In genomic region chr1:32334864-32335618, GRCh38 we compare ENCODE assay signal across 1 cellular context.
TF ChIP-seq lines count a peak whose summit lies in the region.

No MANE protein-coding gene starts in this region.

TF ChIP-seq in K562, 482 proteins besides CTCF, POLR2A, EP300 and RAD21 (continued from another document and continues in another):
- TF ChIP-seq CHD7 (IDR thresholded peaks at IDR 0.05; ENCODE audit: low read depth, low read length): no peak
- TF ChIP-seq RBM14 (IDR thresholded peaks at IDR 0.05; ENCODE audit: borderline replicate concordance, insufficient read depth, low read depth, low read length): 0 out of 2 replicates have a peak, but pooled peaks have one; percentile 93
- no peak for TF ChIP-seq THRA (IDR thresholded peaks at IDR 0.05)
- no peak for TF ChIP-seq KDM5B (IDR thresholded peaks at IDR 0.05; ENCODE audit: insufficient replicate concordance, low read depth, low read length)
- TF ChIP-seq CREBBP (IDR thresholded peaks at IDR 0.05; ENCODE audit: low read depth, low read length): no peak
- no peak for TF ChIP-seq ZNF239 (CRISPR knock-in tag; IDR thresholded peaks at IDR 0.05)
- peak; percentile 91 for TF ChIP-seq HMGN3 (IDR thresholded peaks at IDR 0.05; ENCODE audit: borderline replicate concordance, extremely low read depth, insufficient read length, low read depth, low read length)
- TF ChIP-seq TAF15 (IDR thresholded peaks at IDR 0.05; ENCODE audit: low read depth, low read length): peak; percentile 9; the same call in 1 of the 2 replicates
- no peak for TF ChIP-seq FOSL1 (tag; conservative IDR thresholded peaks at IDR 0.05)
- TF ChIP-seq ZNF277 (CRISPR knock-in tag; IDR thresholded peaks at IDR 0.05; ENCODE audit: borderline replicate concordance): no peak
- peak; percentile 62 for TF ChIP-seq NR3C1 (CRISPR knock-in tag; IDR thresholded peaks at IDR 0.05)
- no peak for TF ChIP-seq CBFA2T2 (conservative IDR thresholded peaks at IDR 0.05)
- peak; percentile 53 for TF ChIP-seq TFAP4 (CRISPR knock-in tag; IDR thresholded peaks at IDR 0.05; ENCODE audit: borderline replicate concordance)
- TF ChIP-seq PURB (CRISPR knock-in tag; IDR thresholded peaks at IDR 0.05; ENCODE audit: low read depth): no peak
- TF ChIP-seq MYNN (IDR thresholded peaks at IDR 0.05): peak; percentile 16; the same call in 1 of the 2 replicates
- no peak for TF ChIP-seq MYNN (CRISPR knock-in tag; IDR thresholded peaks at IDR 0.05)
- TF ChIP-seq TFAM (CRISPR knock-in tag; conservative IDR thresholded peaks at IDR 0.05): no peak
- TF ChIP-seq ZNF274 (IDR thresholded peaks at IDR 0.05; ENCODE audit: borderline replicate concordance, low read depth, low read length): no peak
- TF ChIP-seq, protein P1, sequence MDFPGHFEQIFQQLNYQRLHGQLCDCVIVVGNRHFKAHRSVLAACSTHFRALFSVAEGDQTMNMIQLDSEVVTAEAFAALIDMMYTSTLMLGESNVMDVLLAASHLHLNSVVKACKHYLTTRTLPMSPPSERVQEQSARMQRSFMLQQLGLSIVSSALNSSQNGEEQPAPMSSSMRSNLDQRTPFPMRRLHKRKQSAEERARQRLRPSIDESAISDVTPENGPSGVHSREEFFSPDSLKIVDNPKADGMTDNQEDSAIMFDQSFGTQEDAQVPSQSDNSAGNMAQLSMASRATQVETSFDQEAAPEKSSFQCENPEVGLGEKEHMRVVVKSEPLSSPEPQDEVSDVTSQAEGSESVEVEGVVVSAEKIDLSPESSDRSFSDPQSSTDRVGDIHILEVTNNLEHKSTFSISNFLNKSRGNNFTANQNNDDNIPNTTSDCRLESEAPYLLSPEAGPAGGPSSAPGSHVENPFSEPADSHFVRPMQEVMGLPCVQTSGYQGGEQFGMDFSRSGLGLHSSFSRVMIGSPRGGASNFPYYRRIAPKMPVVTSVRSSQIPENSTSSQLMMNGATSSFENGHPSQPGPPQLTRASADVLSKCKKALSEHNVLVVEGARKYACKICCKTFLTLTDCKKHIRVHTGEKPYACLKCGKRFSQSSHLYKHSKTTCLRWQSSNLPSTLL (IDR thresholded peaks at IDR 0.05): no peak
- peak; percentile 95 for TF ChIP-seq ZBTB7A (IDR thresholded peaks at IDR 0.05; ENCODE audit: borderline replicate concordance, control insufficient read depth, low read depth, low read length)
- TF ChIP-seq, protein P2, sequence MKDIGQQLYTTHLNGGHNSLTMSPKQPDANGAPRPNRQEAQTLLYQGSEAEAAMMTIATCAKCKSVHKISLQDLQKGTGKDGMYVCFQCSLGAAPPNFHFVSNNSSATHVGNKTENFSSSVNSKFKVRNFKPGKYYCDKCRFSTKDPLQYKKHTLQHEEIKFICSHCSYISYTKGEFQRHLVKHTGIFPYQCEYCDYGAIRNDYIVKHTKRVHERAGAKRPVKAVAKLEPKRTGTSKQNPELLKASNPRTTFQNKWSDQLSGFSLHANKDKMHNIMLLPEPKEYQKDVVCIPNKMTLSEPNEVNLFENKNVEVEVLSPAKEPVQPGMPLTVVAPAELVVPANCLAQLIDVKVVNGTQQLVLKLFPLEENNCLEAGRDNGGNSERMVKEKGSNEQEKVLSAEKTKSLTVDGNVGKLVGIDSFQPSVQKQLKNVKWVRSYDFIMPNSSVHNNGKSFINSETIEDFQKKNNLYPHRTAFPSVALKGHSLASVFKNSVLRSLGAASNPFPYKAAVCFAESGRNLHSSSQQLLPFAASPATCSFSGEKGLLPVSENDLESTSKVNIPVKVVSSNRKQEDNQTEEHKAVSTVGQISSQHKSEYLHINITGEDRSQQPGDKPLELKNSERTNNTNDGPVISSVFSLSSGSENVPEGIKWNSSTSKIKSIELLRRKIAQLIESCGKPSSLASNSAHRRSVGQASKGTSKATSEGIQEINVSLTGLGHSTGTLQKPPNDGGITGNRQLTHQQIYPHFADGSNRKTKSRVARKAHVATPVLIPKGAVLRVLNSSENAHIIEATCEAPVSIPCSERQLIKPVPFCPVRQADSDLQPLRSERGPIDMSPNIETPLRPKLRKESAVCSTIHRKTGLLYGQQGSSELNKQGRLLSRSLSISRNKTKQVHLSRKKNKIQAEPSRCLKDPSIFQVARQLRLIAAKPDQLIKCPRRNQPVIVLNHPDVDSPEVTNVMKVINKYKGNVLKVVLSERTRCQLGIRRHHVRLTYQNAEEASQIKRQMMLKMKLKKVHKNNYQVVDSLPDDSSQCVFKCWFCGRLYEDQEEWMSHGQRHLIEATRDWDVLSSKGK (CRISPR knock-in tag; IDR thresholded peaks at IDR 0.05): no peak
- no peak for TF ChIP-seq KDM1A (IDR thresholded peaks at IDR 0.05)
- TF ChIP-seq SP1 (CRISPR knock-in tag; IDR thresholded peaks at IDR 0.05): peak; percentile 78
- no peak for TF ChIP-seq SETDB1 (IDR thresholded peaks at IDR 0.05; ENCODE audit: low read length)
- no peak for TF ChIP-seq FOXM1 (IDR thresholded peaks at IDR 0.05; ENCODE audit: low read depth)
- no peak for TF ChIP-seq FOXM1 (CRISPR knock-in tag; IDR thresholded peaks at IDR 0.05; ENCODE audit: low read depth)
- no peak for TF ChIP-seq ZNF175 (CRISPR knock-in tag; IDR thresholded peaks at IDR 0.05; ENCODE audit: low read depth)
- TF ChIP-seq ZBTB11 (CRISPR knock-in tag; IDR thresholded peaks at IDR 0.05): peak in 1 of 3 experiments; percentile 40; a peak in 1 of 6 replicates
- no peak; a peak in 1 of 4 replicates for TF ChIP-seq FOXA3 (CRISPR knock-in tag; conservative IDR thresholded peaks at IDR 0.05 in 1 of 2, IDR thresholded peaks at IDR 0.05 in 1 of 2)
- no peak for TF ChIP-seq CCAR2 (IDR thresholded peaks at IDR 0.05; ENCODE audit: low read depth, low read length)
- TF ChIP-seq, protein P3, sequence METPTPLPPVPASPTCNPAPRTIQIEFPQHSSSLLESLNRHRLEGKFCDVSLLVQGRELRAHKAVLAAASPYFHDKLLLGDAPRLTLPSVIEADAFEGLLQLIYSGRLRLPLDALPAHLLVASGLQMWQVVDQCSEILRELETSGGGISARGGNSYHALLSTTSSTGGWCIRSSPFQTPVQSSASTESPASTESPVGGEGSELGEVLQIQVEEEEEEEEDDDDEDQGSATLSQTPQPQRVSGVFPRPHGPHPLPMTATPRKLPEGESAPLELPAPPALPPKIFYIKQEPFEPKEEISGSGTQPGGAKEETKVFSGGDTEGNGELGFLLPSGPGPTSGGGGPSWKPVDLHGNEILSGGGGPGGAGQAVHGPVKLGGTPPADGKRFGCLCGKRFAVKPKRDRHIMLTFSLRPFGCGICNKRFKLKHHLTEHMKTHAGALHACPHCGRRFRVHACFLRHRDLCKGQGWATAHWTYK (CRISPR knock-in tag; IDR thresholded peaks at IDR 0.05): peak; percentile 71
